ENCODE assay signal across 8 cellular contexts in the genomic region with DNA sequence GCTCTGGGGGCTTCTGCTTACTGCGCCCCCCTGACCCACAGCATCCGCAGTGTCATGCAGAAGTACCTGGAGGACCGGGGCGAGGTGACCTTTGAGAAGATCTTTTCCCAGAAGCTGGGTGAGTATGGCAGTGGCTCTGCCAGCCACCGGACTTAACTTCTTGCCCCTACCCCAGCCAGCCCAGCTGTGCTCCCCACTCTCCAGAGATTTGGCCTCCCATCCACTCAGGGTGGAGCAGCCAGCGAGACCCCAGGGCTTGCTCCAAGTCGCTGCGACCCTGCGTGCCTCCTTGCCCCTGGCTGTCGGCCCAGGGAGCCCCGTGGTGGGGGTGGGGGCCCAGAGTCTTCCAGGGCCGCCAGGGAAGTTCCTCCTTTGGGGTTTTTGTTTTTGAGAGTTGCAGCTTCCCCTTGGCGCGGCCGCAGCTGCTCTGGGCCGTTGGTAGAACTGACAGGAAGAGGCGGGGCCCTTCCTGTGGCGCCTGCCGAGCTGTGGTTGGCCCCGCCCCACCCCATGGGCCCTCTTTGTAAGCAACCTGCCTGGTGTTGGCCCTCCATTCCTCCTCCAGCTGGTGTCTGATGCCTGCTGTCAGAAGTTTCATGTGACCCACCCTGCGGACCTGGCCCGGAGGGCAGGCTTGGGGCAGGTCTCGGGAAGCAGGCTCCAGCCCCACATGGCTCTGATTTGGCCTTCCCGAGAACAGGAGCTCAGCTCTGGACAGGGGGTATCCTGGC. TPM values are rescaled to one million over a fixed set of nuclear protein-coding genes. Genes with fewer than 3 reads are reported as not detected.
DNase-seq lines count a peak whose midpoint lies in the region; ATAC-seq lines count a peak whose summit lies in the region.

No MANE protein-coding gene starts in this region.

- peak; percentile 69 for ATAC-seq in GM21423 (IDR thresholded peaks at IDR 0.05; ENCODE audit: unreplicated experiment)

- peak overlapping the region; percentile 78 for H3K4me3 ChIP-seq in adipocyte (ENCODE audit: low read length)

- H3K27me3 ChIP-seq in adipocyte (replicated peaks; ENCODE audit: control insufficient read depth, insufficient read depth, low read length), result no peaks in the 10 kb centered on the region

- peak overlapping the region; percentile 89 for H3K9ac ChIP-seq in adipocyte (ENCODE audit: low read length)

- H3K27ac Mint-ChIP-seq in IgD-negative memory B cell, result peak overlapping the region; percentile 94 to 97 (median 95)

- H3K36me3 Mint-ChIP-seq in IgD-negative memory B cell, result no peaks in the 10 kb centered on the region

- H3K9me3 ChIP-seq in adipocyte (ENCODE audit: control insufficient read depth, low read length), result no peaks in the 10 kb centered on the region

- H3K4me3 Mint-ChIP-seq in IgD-negative memory B cell, result peak overlapping the region; percentile 76 to 95 (median 86)

- H3K36me3 ChIP-seq in adipocyte (ENCODE audit: control insufficient read depth, insufficient read depth, low read length, severe bottlenecking), result peaks cover 33% of the 10 kb centered on the region

- peaks cover 21 to 44% (median 39%) of the 10 kb centered on the region in 3 donors for H3K4me1 Mint-ChIP-seq in IgD-negative memory B cell

- no peaks in the 10 kb centered on the region for H3K9me3 Mint-ChIP-seq in IgD-negative memory B cell

- H3K4me1 ChIP-seq in adipocyte (ENCODE audit: control insufficient read depth, insufficient read depth, low read length), result peaks cover 31% of the 10 kb centered on the region

- DNase-seq in DMS 273 (lab: John Stamatoyannopoulos, UW; ENCODE audit: unreplicated experiment) (peak; percentile 94), T follicular helper cell (ENCODE audit: low read depth) (peak; percentile 87), adipocyte (ENCODE audit: low read depth) (no peak), hepatic stellate cell (ENCODE audit: low spot score) (peak; percentile 86), cortex of kidney (lab: John Stamatoyannopoulos, UW) (no peak)
- DNase-seq in stimulated activated CD4-positive, alpha-beta T cell treated with anti-CD3 and anti-CD28 coated beads, Interleukin-12 subunit alpha, Interleukin-12 subunit beta, amount 100 ng/mL, for 48 hours (ENCODE audit: low read depth in 2 of 3, low spot score in 1 of 3), result peak; percentile 75 to 86 (median 85)

- H3K27me3 Mint-ChIP-seq in IgD-negative memory B cell, result peaks cover 2% of the 10 kb centered on the region

RNA-seq across cellular contexts. Expression of gene GRK2, which starts 11.1 kb away (rescaled TPM):
- polyA plus RNA-seq in IgD-negative memory B cell, result 26.2 TPM

RNA-seq across cellular contexts. Expression of gene ANKRD13D, which starts 11.7 kb away (rescaled TPM):
- polyA plus RNA-seq in IgD-negative memory B cell, result 17.3 TPM

RNA-seq across cellular contexts. Expression of gene SSH3, which starts 25.9 kb away (rescaled TPM):
- 5.5 TPM for polyA plus RNA-seq in IgD-negative memory B cell

Comparison
In these comparisons a context has a peak if more than half of its experiments do, and no peak if none do; other contexts are left out.
1. DNase-seq: peak in DMS 273 (single experiment), T follicular helper cell (single experiment), hepatic stellate cell (single experiment) and stimulated activated CD4-positive, alpha-beta T cell treated with anti-CD3 and anti-CD28 coated beads, Interleukin-12 subunit alpha, Interleukin-12 subunit beta, amount 100 ng/mL, for 48 hours (3 of 3); none in adipocyte (single experiment) and cortex of kidney (single experiment).